ENCODE assay signal across 30 cellular contexts in genomic region chr7:141722529-141722928, GRCh38. TPM values are rescaled to one million over a fixed set of nuclear protein-coding genes. Genes with fewer than 3 reads are reported as not detected.
"Had no signal": no experiment of that assay in that cellular context is flagged by ENCODE, and none has a peak within 500 bp of the region (broad histone marks: within the 10 kb centered on the region; RNA-seq: fewer than 3 reads in every experiment).

No MANE protein-coding gene starts in this region.

- H3K4me1 Mint-ChIP-seq: activated B cell treated with CpG ODN at 0.5 μM for 24 hours; activated CD4-positive, alpha-beta T cell treated with anti-CD3 and anti-CD28 coated beads, Interleukin-2, amount 10 ng/mL, durations not matched to agents 24 days and 14 days; activated naive CD4-positive, alpha-beta T cell treated with anti-CD3 and anti-CD28 coated beads, Interleukin-2, amount 50 U/mL, for 24 hours had no signal

- H3K4me3 ChIP-seq: breast epithelium, colonic mucosa, SJSA1 had no signal

- DNase-seq: activated B cell treated with CpG ODN at 0.5 μM for 24 hours; activated CD4-positive, alpha-beta T cell treated with anti-CD3 and anti-CD28 coated beads for 1 hour; activated CD4-positive, alpha-beta T cell treated with anti-CD3 and anti-CD28 coated beads, Interleukin-2, amount 10 ng/mL, durations not matched to agents 24 days and 14 days; activated CD4-positive, alpha-beta T cell treated with anti-CD3 and anti-CD28 coated beads, Interleukin-2, amount 50 U/mL, for 48 hours; activated CD8-positive, alpha-beta memory T cell treated with anti-CD3 and anti-CD28 coated beads, Interleukin-2, amount 10 ng/mL, durations not matched to agents 7 days and 5 days; activated effector memory CD4-positive, alpha-beta T cell treated with Interleukin-2 at 50 U/mL for 16 hours; activated naive CD4-positive, alpha-beta T cell; activated T-cell treated with anti-CD3 and anti-CD28 coated beads, Interleukin-2, amount 50 U/mL, for 24 hours; aorta; caudate nucleus; colonic mucosa; MM.1S; NCI-H1105; NCI-H1436; NCI-H1694 treated with DMSO at 0.1 percent for 48 hours; NCI-H2029 treated with DMSO at 0.1 percent for 48 hours; NCI-H345; NCI-H510A; NCI-H69; NK-92 treated with Interleukin-12 subunit alpha and Interleukin-12 subunit beta, amount 100 ng/mL, for 24 hours; OCI-M1; Right ventricle myocardium superior; T-helper 9 cell had no signal

- H3K27me3 Mint-ChIP-seq: activated B cell treated with CpG ODN at 0.5 μM for 24 hours; activated CD8-positive, alpha-beta memory T cell treated with anti-CD3 and anti-CD28 coated beads, Interleukin-2, amount 10 ng/mL, durations not matched to agents 7 days and 5 days; activated naive CD4-positive, alpha-beta T cell treated with anti-CD3 and anti-CD28 coated beads, Interleukin-2, amount 50 U/mL, for 24 hours; activated T-cell treated with anti-CD3 and anti-CD28 coated beads, Interleukin-2, amount 50 U/mL, for 24 hours had no signal

- H3K9me3 Mint-ChIP-seq: activated B cell treated with CpG ODN at 0.5 μM for 24 hours; activated CD4-positive, alpha-beta T cell treated with anti-CD3 and anti-CD28 coated beads, Interleukin-2, amount 10 ng/mL, durations not matched to agents 24 days and 14 days; activated naive CD4-positive, alpha-beta T cell treated with anti-CD3 and anti-CD28 coated beads, Interleukin-2, amount 50 U/mL, for 24 hours; activated T-cell treated with anti-CD3 and anti-CD28 coated beads, Interleukin-2, amount 50 U/mL, for 24 hours; activated T-helper 1 cell treated with anti-CD3 and anti-CD28 coated beads, Interleukin-12 subunit alpha, Interleukin-12 subunit beta, Interleukin-2, Interleukin-4 antibody, amounts not matched to agents 30 ng/mL and 10 ng/mL and 1 ng/mL, durations not matched to agents 14 hours and 24 hours and 36 hours; T-helper 1 cell treated with Interleukin-12 subunit alpha and Interleukin-12 subunit beta and Interleukin-4 antibody, amounts not matched to agents 30 μg/mL and 1 μg/mL, for 36 hours had no signal

- H3K4me3 Mint-ChIP-seq: activated B cell treated with CpG ODN at 0.5 μM for 24 hours; activated CD4-positive, alpha-beta T cell treated with anti-CD3 and anti-CD28 coated beads, Interleukin-2, amount 10 ng/mL, durations not matched to agents 24 days and 14 days; activated CD8-positive, alpha-beta memory T cell treated with anti-CD3 and anti-CD28 coated beads, Interleukin-2, amount 10 ng/mL, durations not matched to agents 7 days and 5 days; activated naive CD4-positive, alpha-beta T cell treated with anti-CD3 and anti-CD28 coated beads, Interleukin-2, amount 50 U/mL, for 24 hours; activated T-cell treated with anti-CD3 and anti-CD28 coated beads, Interleukin-2, amount 50 U/mL, for 24 hours; activated T-helper 1 cell treated with anti-CD3 and anti-CD28 coated beads, Interleukin-12 subunit alpha, Interleukin-12 subunit beta, Interleukin-2, Interleukin-4 antibody, amounts not matched to agents 30 ng/mL and 10 ng/mL and 1 ng/mL, durations not matched to agents 14 hours and 24 hours and 36 hours; T-helper 1 cell treated with Interleukin-12 subunit alpha and Interleukin-12 subunit beta and Interleukin-4 antibody, amounts not matched to agents 30 μg/mL and 1 μg/mL, for 36 hours had no signal

- H3K36me3 Mint-ChIP-seq: activated CD8-positive, alpha-beta memory T cell treated with anti-CD3 and anti-CD28 coated beads, Interleukin-2, amount 10 ng/mL, durations not matched to agents 7 days and 5 days had no signal

- H3K27me3 ChIP-seq: breast epithelium, colonic mucosa had no signal

- ATAC-seq: activated CD8-positive, alpha-beta memory T cell treated with anti-CD3 and anti-CD28 coated beads, Interleukin-2, amount 10 ng/mL, durations not matched to agents 7 days and 5 days; Panc1 had no signal

- H3K4me1 ChIP-seq: breast epithelium, colonic mucosa, SJSA1 had no signal

- H3K36me3 ChIP-seq: breast epithelium, colonic mucosa, SJSA1 had no signal

- H3K27ac ChIP-seq: breast epithelium, colonic mucosa, RWPE1, SJSA1 had no signal

- H3K27ac Mint-ChIP-seq: activated B cell treated with CpG ODN at 0.5 μM for 24 hours; activated CD4-positive, alpha-beta T cell treated with anti-CD3 and anti-CD28 coated beads, Interleukin-2, amount 10 ng/mL, durations not matched to agents 24 days and 14 days; activated CD8-positive, alpha-beta memory T cell treated with anti-CD3 and anti-CD28 coated beads, Interleukin-2, amount 10 ng/mL, durations not matched to agents 7 days and 5 days; activated naive CD4-positive, alpha-beta T cell treated with anti-CD3 and anti-CD28 coated beads, Interleukin-2, amount 50 U/mL, for 24 hours; activated T-cell treated with anti-CD3 and anti-CD28 coated beads, Interleukin-2, amount 50 U/mL, for 24 hours; activated T-helper 1 cell treated with anti-CD3 and anti-CD28 coated beads, Interleukin-12 subunit alpha, Interleukin-12 subunit beta, Interleukin-2, Interleukin-4 antibody, amounts not matched to agents 30 ng/mL and 10 ng/mL and 1 ng/mL, durations not matched to agents 14 hours and 24 hours and 36 hours; T-helper 1 cell treated with Interleukin-12 subunit alpha and Interleukin-12 subunit beta and Interleukin-4 antibody, amounts not matched to agents 30 μg/mL and 1 μg/mL, for 36 hours had no signal

- H3K9me3 ChIP-seq: breast epithelium, colonic mucosa, SJSA1 had no signal

RNA-seq across cellular contexts. Expression of gene WEE2, which starts 14.4 kb away (rescaled TPM):
- total RNA-seq: activated B cell treated with CpG ODN at 0.5 μM for 24 hours; activated CD4-positive, alpha-beta T cell treated with anti-CD3 and anti-CD28 coated beads, Interleukin-2, amount 10 ng/mL, durations not matched to agents 24 days and 14 days; activated CD8-positive, alpha-beta memory T cell treated with anti-CD3 and anti-CD28 coated beads, Interleukin-2, amount 10 ng/mL, durations not matched to agents 7 days and 5 days; breast epithelium; colonic mucosa; Right ventricle myocardium superior; SJSA1 had no signal
- polyA plus RNA-seq: aorta had no signal
